In the genomic region with DNA sequence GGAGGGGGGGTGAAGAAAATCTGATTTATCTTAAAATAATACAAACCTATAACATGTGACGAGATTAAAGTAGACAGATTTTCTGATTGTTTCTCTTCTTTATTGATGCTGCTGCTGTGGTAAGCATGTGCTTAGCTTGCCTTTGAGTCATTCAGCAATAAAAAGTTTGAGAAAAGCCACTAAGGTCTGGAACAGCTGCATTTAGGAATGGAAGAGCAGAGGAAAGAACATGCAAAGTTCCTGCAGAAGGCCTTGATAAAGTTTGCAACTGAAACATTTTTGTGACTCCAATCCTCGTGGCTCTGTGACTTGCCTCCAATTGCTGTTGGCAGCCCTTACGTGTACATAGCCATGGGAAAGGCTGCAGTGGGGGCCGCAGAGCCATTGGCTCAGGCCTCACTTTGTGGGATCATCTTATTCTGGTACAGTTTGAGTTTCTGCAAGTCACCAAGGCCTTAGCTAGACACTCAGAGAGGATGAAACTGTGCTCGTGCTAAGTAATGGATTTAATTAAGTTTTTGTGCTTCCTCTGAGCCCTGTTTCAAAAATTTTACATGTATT, we compare ENCODE assay signal across 1 cellular context.
TF ChIP-seq lines count a peak whose summit lies in the region.

No MANE protein-coding gene starts in this region.

TF ChIP-seq in IMR-90, 13 proteins besides CTCF, POLR2A, EP300 and RAD21:
- TF ChIP-seq RFX5 (IDR thresholded peaks at IDR 0.05; ENCODE audit: low read depth, low read length) (no peak), SMC3 (IDR thresholded peaks at IDR 0.05; ENCODE audit: low read depth, low read length) (no peak)
